11 cellular contexts compared by ENCODE assay signal in genomic region chr4:53654300-53654758, GRCh38.
DNase-seq lines count a peak whose midpoint lies in the region; ATAC-seq and TF ChIP-seq lines count a peak whose summit lies in the region.
"Had no signal": no experiment of that assay in that cellular context is flagged by ENCODE, and none has a peak within 500 bp of the region (broad histone marks: within the 10 kb centered on the region; RNA-seq: fewer than 3 reads in every experiment).

No MANE protein-coding gene starts in this region.

- H3K4me2 ChIP-seq in GM23248 (ENCODE audit: unreplicated experiment), result peak overlapping the region; percentile 37

- H3K27ac ChIP-seq in GM23248 (peak overlapping the region; percentile 84), right lobe of liver (peak overlapping the region; percentile 52 to 66 (median 61)), RWPE1 (no peak overlapping the region)
- H3K27ac ChIP-seq: cardiac muscle cell had no signal

- peak in 3 of 4 donors; percentile 41 to 44 (median 43) for ATAC-seq in right lobe of liver
- ATAC-seq in HG03354 (IDR thresholded peaks at IDR 0.05; ENCODE audit: poor library complexity, severe bottlenecking, unreplicated experiment), result no peak
- no peak for ATAC-seq in GM18502 (IDR thresholded peaks at IDR 0.05; ENCODE audit: poor library complexity, unreplicated experiment)

- peak; percentile 31 for DNase-seq in AG08396 (ENCODE audit: low spot score)
- DNase-seq in GM23248, result peak; percentile 79
- peak; percentile 88 for DNase-seq in astrocyte of the hippocampus (ENCODE audit: low read depth, low spot score)
- no peak for DNase-seq in right lobe of liver
- no peak for DNase-seq in RWPE1 (ENCODE audit: low spot score)
- DNase-seq in putamen (ENCODE audit: low spot score), result no peak
- DNase-seq: activated CD4-positive, CD25-positive, alpha-beta regulatory T cell; nucleus accumbens had no signal

- H2AFZ ChIP-seq in GM23248, result peak overlapping the region; percentile 81

- H3K9me2 ChIP-seq in GM23248 (ENCODE audit: insufficient read depth), result no peaks in the 10 kb centered on the region

- H3K27me3 ChIP-seq in GM23248 (replicated peaks; ENCODE audit: insufficient read depth), result no peaks in the 10 kb centered on the region
- H3K27me3 ChIP-seq in right lobe of liver, result no peaks in the 10 kb centered on the region
- H3K27me3 ChIP-seq: cardiac muscle cell had no signal

- no peak for TF ChIP-seq CTCF in right lobe of liver (IDR thresholded peaks at IDR 0.05)
- no peak for TF ChIP-seq CTCF in RWPE1 (conservative IDR thresholded peaks at IDR 0.05; ENCODE audit: low read depth)

- no peaks in the 10 kb centered on the region for H3K79me2 ChIP-seq in GM23248 (ENCODE audit: insufficient read depth)

- POLR2A ChIA-PET in RWPE1 (lab: Yijun Ruan, JAX; ENCODE audit: low non-redundant PET), result no interaction called here

- H3K36me3 ChIP-seq in GM23248 (ENCODE audit: low read depth) (no peaks in the 10 kb centered on the region), right lobe of liver (no peaks in the 10 kb centered on the region)
- H3K36me3 ChIP-seq: cardiac muscle cell had no signal

- intact Hi-C loops in right lobe of liver (cut with DNase I), result no loop called here

- WGBS in GM23248 (ENCODE audit: low coverage in 1 of 2, low lambda C conversion rate in 2 of 2, missing lambda C conversion rate in 2 of 2), 2 experiments, result 14 to 18% methylated on average over 5 of the region's 5 CpGs
- whole genome bisulfite sequencing in right lobe of liver (ENCODE audit: insufficient coverage, low coverage, low lambda C conversion rate, missing lambda C conversion rate), result 25% methylated on average over 5 of the region's 5 CpGs

- in situ Hi-C loops in GM23248 (cut with MboI), result no loop called here

- H3K4me3 ChIP-seq in GM23248 (no peak overlapping the region), right lobe of liver (no peak overlapping the region)
- H3K4me3 ChIP-seq: cardiac muscle cell had no signal

- H3K9me3 ChIP-seq in GM23248 (ENCODE audit: low read depth), result no peaks in the 10 kb centered on the region
- H3K9me3 ChIP-seq in right lobe of liver, result no peaks in the 10 kb centered on the region

- H3K4me1 ChIP-seq in GM23248 (ENCODE audit: insufficient read depth) (peaks cover 44% of the 10 kb centered on the region), right lobe of liver (peaks cover 0 to 23% (median 10%) of the 10 kb centered on the region in 4 donors)

- TF ChIP-seq POLR2A in right lobe of liver (IDR thresholded peaks at IDR 0.05), result no peak

- CTCF ChIA-PET in RWPE1 (lab: Yijun Ruan, JAX), result no interaction called here

- H4K20me1 ChIP-seq in GM23248 (ENCODE audit: insufficient read depth), result no peaks in the 10 kb centered on the region

- H3K9ac ChIP-seq in GM23248, result peak overlapping the region; percentile 41; the same call in 1 of the 2 replicates

- H3F3A ChIP-seq in GM23248 (ENCODE audit: insufficient read depth), result peaks cover 38% of the 10 kb centered on the region

Comparison
In these comparisons a context has a peak if more than half of its experiments do, and no peak if none do; other contexts are left out.
1. DNase-seq: peak in AG08396 (single experiment), GM23248 (single experiment) and astrocyte of the hippocampus (single experiment); none in right lobe of liver (0 of 3), RWPE1 (single experiment) and putamen (single experiment).
2. ATAC-seq: peak in right lobe of liver (3 of 4); none in HG03354 (single experiment) and GM18502 (single experiment).